In the genomic region with DNA sequence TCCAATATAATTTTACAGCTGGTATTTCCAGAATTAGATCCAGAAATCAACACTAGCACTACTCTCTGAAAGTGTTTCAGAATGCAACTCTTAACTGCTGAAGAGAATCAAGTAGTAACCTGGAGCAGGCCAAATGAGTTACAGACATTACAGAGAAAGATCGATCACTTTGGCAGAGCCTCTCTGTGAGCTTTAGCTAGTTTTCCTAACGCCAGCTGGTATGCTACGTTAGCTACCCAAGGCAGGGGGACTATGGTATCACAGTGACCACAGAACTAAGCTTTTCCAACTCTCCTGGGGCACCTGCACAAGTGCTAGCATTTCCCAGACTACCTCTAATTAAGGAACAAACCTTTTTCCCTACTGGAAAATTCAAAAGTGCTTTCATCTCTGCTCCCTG, we compare ENCODE assay signal across 2 cellular contexts.
TF ChIP-seq lines count a peak whose summit lies in the region.

No MANE protein-coding gene starts in this region.

TF ChIP-seq in GM23338, 12 proteins besides CTCF, POLR2A, EP300 and RAD21 (continued from another document):
- TF ChIP-seq EZH2 (IDR thresholded peaks at IDR 0.05; ENCODE audit: low read depth, unreplicated experiment) = no peak
- no peak for TF ChIP-seq STAT1 (IDR thresholded peaks at IDR 0.05; ENCODE audit: unreplicated experiment)
- TF ChIP-seq, protein P1, sequence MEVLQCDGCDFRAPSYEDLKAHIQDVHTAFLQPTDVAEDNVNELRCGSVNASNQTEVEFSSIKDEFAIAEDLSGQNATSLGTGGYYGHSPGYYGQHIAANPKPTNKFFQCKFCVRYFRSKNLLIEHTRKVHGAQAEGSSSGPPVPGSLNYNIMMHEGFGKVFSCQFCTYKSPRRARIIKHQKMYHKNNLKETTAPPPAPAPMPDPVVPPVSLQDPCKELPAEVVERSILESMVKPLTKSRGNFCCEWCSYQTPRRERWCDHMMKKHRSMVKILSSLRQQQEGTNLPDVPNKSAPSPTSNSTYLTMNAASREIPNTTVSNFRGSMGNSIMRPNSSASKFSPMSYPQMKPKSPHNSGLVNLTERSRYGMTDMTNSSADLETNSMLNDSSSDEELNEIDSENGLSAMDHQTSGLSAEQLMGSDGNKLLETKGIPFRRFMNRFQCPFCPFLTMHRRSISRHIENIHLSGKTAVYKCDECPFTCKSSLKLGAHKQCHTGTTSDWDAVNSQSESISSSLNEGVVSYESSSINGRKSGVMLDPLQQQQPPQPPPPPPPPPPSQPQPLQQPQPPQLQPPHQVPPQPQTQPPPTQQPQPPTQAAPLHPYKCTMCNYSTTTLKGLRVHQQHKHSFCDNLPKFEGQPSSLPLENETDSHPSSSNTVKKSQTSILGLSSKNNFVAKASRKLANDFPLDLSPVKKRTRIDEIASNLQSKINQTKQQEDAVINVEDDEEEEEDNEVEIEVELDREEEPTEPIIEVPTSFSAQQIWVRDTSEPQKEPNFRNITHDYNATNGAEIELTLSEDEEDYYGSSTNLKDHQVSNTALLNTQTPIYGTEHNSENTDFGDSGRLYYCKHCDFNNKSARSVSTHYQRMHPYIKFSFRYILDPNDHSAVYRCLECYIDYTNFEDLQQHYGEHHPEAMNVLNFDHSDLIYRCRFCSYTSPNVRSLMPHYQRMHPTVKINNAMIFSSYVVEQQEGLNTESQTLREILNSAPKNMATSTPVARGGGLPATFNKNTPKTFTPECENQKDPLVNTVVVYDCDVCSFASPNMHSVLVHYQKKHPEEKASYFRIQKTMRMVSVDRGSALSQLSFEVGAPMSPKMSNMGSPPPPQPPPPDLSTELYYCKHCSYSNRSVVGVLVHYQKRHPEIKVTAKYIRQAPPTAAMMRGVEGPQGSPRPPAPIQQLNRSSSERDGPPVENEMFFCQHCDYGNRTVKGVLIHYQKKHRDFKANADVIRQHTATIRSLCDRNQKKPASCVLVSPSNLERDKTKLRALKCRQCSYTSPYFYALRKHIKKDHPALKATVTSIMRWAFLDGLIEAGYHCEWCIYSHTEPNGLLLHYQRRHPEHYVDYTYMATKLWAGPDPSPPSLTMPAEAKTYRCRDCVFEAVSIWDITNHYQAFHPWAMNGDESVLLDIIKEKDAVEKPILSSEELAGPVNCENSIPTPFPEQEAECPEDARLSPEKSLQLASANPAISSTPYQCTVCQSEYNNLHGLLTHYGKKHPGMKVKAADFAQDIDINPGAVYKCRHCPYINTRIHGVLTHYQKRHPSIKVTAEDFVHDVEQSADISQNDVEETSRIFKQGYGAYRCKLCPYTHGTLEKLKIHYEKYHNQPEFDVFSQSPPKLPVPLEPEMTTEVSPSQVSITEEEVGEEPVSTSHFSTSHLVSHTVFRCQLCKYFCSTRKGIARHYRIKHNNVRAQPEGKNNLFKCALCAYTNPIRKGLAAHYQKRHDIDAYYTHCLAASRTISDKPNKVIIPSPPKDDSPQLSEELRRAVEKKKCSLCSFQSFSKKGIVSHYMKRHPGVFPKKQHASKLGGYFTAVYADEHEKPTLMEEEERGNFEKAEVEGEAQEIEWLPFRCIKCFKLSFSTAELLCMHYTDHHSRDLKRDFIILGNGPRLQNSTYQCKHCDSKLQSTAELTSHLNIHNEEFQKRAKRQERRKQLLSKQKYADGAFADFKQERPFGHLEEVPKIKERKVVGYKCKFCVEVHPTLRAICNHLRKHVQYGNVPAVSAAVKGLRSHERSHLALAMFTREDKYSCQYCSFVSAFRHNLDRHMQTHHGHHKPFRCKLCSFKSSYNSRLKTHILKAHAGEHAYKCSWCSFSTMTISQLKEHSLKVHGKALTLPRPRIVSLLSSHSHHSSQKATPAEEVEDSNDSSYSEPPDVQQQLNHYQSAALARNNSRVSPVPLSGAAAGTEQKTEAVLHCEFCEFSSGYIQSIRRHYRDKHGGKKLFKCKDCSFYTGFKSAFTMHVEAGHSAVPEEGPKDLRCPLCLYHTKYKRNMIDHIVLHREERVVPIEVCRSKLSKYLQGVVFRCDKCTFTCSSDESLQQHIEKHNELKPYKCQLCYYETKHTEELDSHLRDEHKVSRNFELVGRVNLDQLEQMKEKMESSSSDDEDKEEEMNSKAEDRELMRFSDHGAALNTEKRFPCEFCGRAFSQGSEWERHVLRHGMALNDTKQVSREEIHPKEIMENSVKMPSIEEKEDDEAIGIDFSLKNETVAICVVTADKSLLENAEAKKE (CRISPR knock-in tag; IDR thresholded peaks at IDR 0.05) = no peak
- no peak for TF ChIP-seq REST (IDR thresholded peaks at IDR 0.05; ENCODE audit: unreplicated experiment)
- TF ChIP-seq NANOG (IDR thresholded peaks at IDR 0.05; ENCODE audit: borderline replicate concordance) = no peak
- no peak for TF ChIP-seq JUNB (IDR thresholded peaks at IDR 0.05; ENCODE audit: unreplicated experiment)
- TF ChIP-seq, protein P2, sequence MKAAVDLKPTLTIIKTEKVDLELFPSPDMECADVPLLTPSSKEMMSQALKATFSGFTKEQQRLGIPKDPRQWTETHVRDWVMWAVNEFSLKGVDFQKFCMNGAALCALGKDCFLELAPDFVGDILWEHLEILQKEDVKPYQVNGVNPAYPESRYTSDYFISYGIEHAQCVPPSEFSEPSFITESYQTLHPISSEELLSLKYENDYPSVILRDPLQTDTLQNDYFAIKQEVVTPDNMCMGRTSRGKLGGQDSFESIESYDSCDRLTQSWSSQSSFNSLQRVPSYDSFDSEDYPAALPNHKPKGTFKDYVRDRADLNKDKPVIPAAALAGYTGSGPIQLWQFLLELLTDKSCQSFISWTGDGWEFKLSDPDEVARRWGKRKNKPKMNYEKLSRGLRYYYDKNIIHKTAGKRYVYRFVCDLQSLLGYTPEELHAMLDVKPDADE (IDR thresholded peaks at IDR 0.05) = no peak
- no peak for TF ChIP-seq POLR2AphosphoS5 (IDR thresholded peaks at IDR 0.05; ENCODE audit: low read depth)
- TF ChIP-seq CREB1 (CRISPR knock-in tag; IDR thresholded peaks at IDR 0.05; ENCODE audit: low read depth) = no peak

TF ChIP-seq in WTC11, 78 proteins besides CTCF, POLR2A, EP300 and RAD21:
- TF ChIP-seq E2F4 (CRISPR knock-in tag; IDR thresholded peaks at IDR 0.05; ENCODE audit: borderline replicate concordance, low read depth) = no peak
- TF ChIP-seq E2F5 (CRISPR knock-in tag; IDR thresholded peaks at IDR 0.05) = no peak
- TF ChIP-seq, protein P3, sequence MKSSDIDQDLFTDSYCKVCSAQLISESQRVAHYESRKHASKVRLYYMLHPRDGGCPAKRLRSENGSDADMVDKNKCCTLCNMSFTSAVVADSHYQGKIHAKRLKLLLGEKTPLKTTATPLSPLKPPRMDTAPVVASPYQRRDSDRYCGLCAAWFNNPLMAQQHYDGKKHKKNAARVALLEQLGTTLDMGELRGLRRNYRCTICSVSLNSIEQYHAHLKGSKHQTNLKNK (CRISPR knock-in tag; IDR thresholded peaks at IDR 0.05) = no peak
- no peak for TF ChIP-seq ZNF263 (CRISPR knock-in tag; IDR thresholded peaks at IDR 0.05; ENCODE audit: low read depth)
- TF ChIP-seq ZNF396 (CRISPR knock-in tag; IDR thresholded peaks at IDR 0.05; ENCODE audit: borderline replicate concordance) = no peak
- no peak for TF ChIP-seq GABPB1 (CRISPR knock-in tag; IDR thresholded peaks at IDR 0.05)
- TF ChIP-seq PRRX2 (CRISPR knock-in tag; IDR thresholded peaks at IDR 0.05) = no peak
- no peak for TF ChIP-seq ETV6 (CRISPR knock-in tag; IDR thresholded peaks at IDR 0.05)
